21 cellular contexts compared by ENCODE assay signal in genomic region chr7:139886899-139887298, GRCh38.
"Had no signal": no experiment of that assay in that cellular context is flagged by ENCODE, and none has a peak within 500 bp of the region (broad histone marks: within the 10 kb centered on the region; RNA-seq: fewer than 3 reads in every experiment).

No MANE protein-coding gene starts in this region.

- H3K4me3 ChIP-seq: lower lobe of right lung, ovary, prostate gland, spleen, testis, uterus had no signal

- H3K9me3 Mint-ChIP-seq: activated CD4-positive, alpha-beta memory T cell treated with anti-CD3 and anti-CD28 coated beads for 36 hours had no signal

- H3K27ac ChIP-seq: foreskin keratinocyte, lower lobe of right lung, ovary, prostate gland, testis, uterus had no signal

- H3K36me3 Mint-ChIP-seq: activated CD4-positive, alpha-beta memory T cell treated with anti-CD3 and anti-CD28 coated beads for 36 hours; brain had no signal

- H3K4me1 ChIP-seq: prostate gland, testis, uterus had no signal

- H3K4me3 Mint-ChIP-seq: activated CD4-positive, alpha-beta memory T cell treated with anti-CD3 and anti-CD28 coated beads for 36 hours; brain; dendritic cell treated with granulocyte-macrophage colony-stimulating factor and Interleukin-4, amounts not matched to agents 40 ng/mL and 50 ng/mL, for 4 days; nephron had no signal

- FAIRE-seq: endometrium had no signal

- ATAC-seq: foreskin keratinocyte, left lobe of liver had no signal

- H3K27me3 ChIP-seq: foreskin keratinocyte, neutrophil, ovary, spleen, testis, uterus had no signal

- H3K27ac Mint-ChIP-seq: activated CD4-positive, alpha-beta memory T cell treated with anti-CD3 and anti-CD28 coated beads for 36 hours; brain; dendritic cell treated with granulocyte-macrophage colony-stimulating factor and Interleukin-4, amounts not matched to agents 40 ng/mL and 50 ng/mL, for 4 days had no signal

- DNase-seq: activated CD4-positive, alpha-beta memory T cell treated with anti-CD3 and anti-CD28 coated beads for 36 hours; activated CD4-positive, alpha-beta T cell treated with anti-CD3 and anti-CD28 coated beads for 48 hours; activated gamma-delta T cell; activated naive CD4-positive, alpha-beta T cell treated with anti-CD3 and anti-CD28 coated beads, Interleukin-2, amount 50 U/mL, for 16 hours; aorta; effector CD4-positive, alpha-beta T cell; lower lobe of right lung; ovary; spleen; stimulated activated CD4-positive, alpha-beta T cell treated with anti-CD3 and anti-CD28 coated beads, Interleukin-4, amount 100 ng/mL, for 24 hours; testis; trophoblast cell; uterus had no signal

- H3K27me3 Mint-ChIP-seq: activated CD4-positive, alpha-beta memory T cell treated with anti-CD3 and anti-CD28 coated beads for 36 hours; dendritic cell treated with granulocyte-macrophage colony-stimulating factor and Interleukin-4, amounts not matched to agents 40 ng/mL and 50 ng/mL, for 4 days had no signal

- H3K4me1 Mint-ChIP-seq: brain had no signal

- H3K36me3 ChIP-seq: lower lobe of right lung, ovary, prostate gland, uterus had no signal

- H3K9me3 ChIP-seq: lower lobe of right lung, neutrophil, ovary, prostate gland, spleen, testis, uterus had no signal
